9 cellular contexts compared by ENCODE assay signal in genomic region chr3:40669176-40669575, GRCh38.
"Had no signal": no experiment of that assay in that cellular context is flagged by ENCODE, and none has a peak within 500 bp of the region (broad histone marks: within the 10 kb centered on the region; RNA-seq: fewer than 3 reads in every experiment).

No MANE protein-coding gene starts in this region.

- H3K27ac ChIP-seq: HL-60 had no signal

- H3K4me1 ChIP-seq: HAP-1 had no signal

- H3K4me3 ChIP-seq: GM23338, HAP-1, K562 had no signal

- H3K9me3 ChIP-seq: HAP-1 had no signal

- H3K36me3 ChIP-seq: HAP-1 had no signal

- ATAC-seq: GM23338, HCT116, K562 had no signal

- DNase-seq: H7, HFFc6, IMR-90, KG1 had no signal

- H2AFZ ChIP-seq: GM23338 had no signal

- H3K4me2 ChIP-seq: GM23338 had no signal

- FAIRE-seq: K562 had no signal
